Comparison of ENCODE assay signal across 8 cellular contexts in genomic region chr11:47249378-47249715, GRCh38. TPM values are rescaled to one million over a fixed set of nuclear protein-coding genes. Genes with fewer than 3 reads are reported as not detected.
DNase-seq lines count a peak whose midpoint lies in the region; ATAC-seq, FAIRE-seq and TF ChIP-seq lines count a peak whose summit lies in the region.

No MANE protein-coding gene starts in this region.

- no peaks in the 10 kb centered on the region for H3K9me1 ChIP-seq in K562 (ENCODE audit: control insufficient read depth, insufficient read depth, low read length)

- peaks cover 27% of the 10 kb centered on the region; the same call in 2 of the 3 replicates for H3K36me3 ChIP-seq in K562 (ENCODE audit: control insufficient read depth, insufficient read depth, low read length)
- peaks cover 20% of the 10 kb centered on the region for H3K36me3 ChIP-seq in lower lobe of right lung
- H3K36me3 ChIP-seq in transverse colon = peaks cover 0 to 11% (median 4%) of the 10 kb centered on the region in 4 donors

- H3K4me1 Mint-ChIP-seq in activated T-cell treated with anti-CD3 and anti-CD28 coated beads, Interleukin-2, amount 50 U/mL, for 4 hours (ENCODE audit: low read depth) = peaks cover 17% of the 10 kb centered on the region

- POLR2A ChIA-PET in K562 (lab: Yijun Ruan, JAX) = interaction anchor here (1.0 to 10.1 kb wide), 4 partner anchors 9 to 32 kb away, joined by 4 to 110 read pairs (median 19); partner anchors contain the start of gene NR1H3

- H3K4me1 ChIP-seq in K562 (replicated peaks in 1 of 2; ENCODE audit: control insufficient read depth in 2 of 2, insufficient read depth in 2 of 2, low read length in 2 of 2) (peaks cover 16 to 19% of the 10 kb centered on the region in 2 experiments; a peak in 4 of 5 replicates), lower lobe of right lung (peaks cover 44% of the 10 kb centered on the region), transverse colon (peaks cover 22 to 38% (median 25%) of the 10 kb centered on the region in 4 donors)

- TF ChIP-seq CTCF in K562 (IDR thresholded peaks at IDR 0.05 in 2 of 3, conservative IDR thresholded peaks at IDR 0.05 in 1 of 3; ENCODE audit: insufficient read depth in 2 of 3, low read depth in 1 of 3, low read length in 3 of 3) (no peak), lower lobe of right lung (IDR thresholded peaks at IDR 0.05) (no peak), transverse colon (IDR thresholded peaks at IDR 0.05) (no peak)

- TF ChIP-seq POLR2A in K562 (conservative IDR thresholded peaks at IDR 0.05) (no peak), transverse colon (IDR thresholded peaks at IDR 0.05) (no peak)

- H3K27ac ChIP-seq in K562 (ENCODE audit: extremely low read depth, low read depth, low read length) (peak overlapping the region; percentile 96), lower lobe of right lung (peak overlapping the region; percentile 93), transverse colon (peak overlapping the region; percentile 85 to 88 (median 86))

- TF ChIP-seq EP300 in K562 (IDR thresholded peaks at IDR 0.05; ENCODE audit: low read length) (no peak), transverse colon (IDR thresholded peaks at IDR 0.05; ENCODE audit: low read depth) (no peak)

- H3K9me3 ChIP-seq in K562 (replicated peaks; ENCODE audit: control insufficient read depth, insufficient read depth, low read depth, low read length) (no peaks in the 10 kb centered on the region), lower lobe of right lung (no peaks in the 10 kb centered on the region), transverse colon (no peaks in the 10 kb centered on the region)

- DNase-seq in activated T-cell treated with anti-CD3 and anti-CD28 coated beads, Interleukin-2, amount 50 U/mL, for 4 hours = no peak
- DNase-seq in activated T-cell treated with anti-CD3 and anti-CD28 coated beads for 4 hours (no peak), K562 (ENCODE audit: extremely low read depth in 1 of 4, low spot score in 3 of 4) (no peak), lower lobe of right lung (no peak), transverse colon (no peak), COLO829 (ENCODE audit: low spot score) (no peak), HUDEP-2 (lab: John Stamatoyannopoulos, UW; ENCODE audit: unreplicated experiment in 76 of 76) (no peak)

- intact Hi-C loops in K562 (cut with micrococcal nuclease) (loop anchor here (1.0 to 2.0 kb wide), 2 partner anchors 20 to 73 kb away; partner anchors contain the start of gene ARFGAP2), lower lobe of right lung (cut with DNase I) (no loop called here), transverse colon (cut with DNase I; ENCODE audit: low total_unique reads) (no loop called here)

- 13% methylated on average over 3 of the region's 3 CpGs for WGBS in K562 (ENCODE audit: insufficient coverage, low coverage, missing lambda C conversion rate)
- 53% methylated on average over 3 of the region's 3 CpGs; no CpG with 5 or more reads in 1 of the 2 donors for WGBS in transverse colon (ENCODE audit: low coverage in 1 of 2), 2 donors

- no peaks in the 10 kb centered on the region for H3K9me3 Mint-ChIP-seq in activated T-cell treated with anti-CD3 and anti-CD28 coated beads, Interleukin-2, amount 50 U/mL, for 4 hours

- H4K20me1 ChIP-seq in K562 (replicated peaks; ENCODE audit: control insufficient read depth, insufficient read depth, low read length) = no peaks in the 10 kb centered on the region

- peaks cover 4% of the 10 kb centered on the region for H3K36me3 Mint-ChIP-seq in activated T-cell treated with anti-CD3 and anti-CD28 coated beads, Interleukin-2, amount 50 U/mL, for 4 hours (ENCODE audit: insufficient read depth)

- in situ Hi-C loops in K562 (cut with MboI) (no loop called here), transverse colon (cut with MboI; ENCODE audit: low pct_ligation_motif_present in 1 of 4, low pct_unique_long_range_greater_than_20kb in 1 of 4, low sequenced_read_pairs in 3 of 4) (no loop called here)

- no TSS peak for BruUV-seq in K562 (replicated peaks; lab: Mats Ljungman, UMichigan)

- H3K4me2 ChIP-seq in K562 (ENCODE audit: insufficient read depth, low read length) = peak overlapping the region; percentile 100

- H3K9ac ChIP-seq in K562 (ENCODE audit: insufficient read depth in 1 of 2, low read depth in 2 of 2, low read length in 2 of 2) = peak overlapping the region; percentile 97 to 98

- no peak for FAIRE-seq in K562 (lab: Jason Lieb, UNC)

- peak overlapping the region; percentile 97 for H3K4me3 ChIP-seq in K562
- peak overlapping the region; percentile 91 for H3K4me3 ChIP-seq in lower lobe of right lung
- peak overlapping the region; percentile 56 to 85 (median 70) for H3K4me3 ChIP-seq in transverse colon

- peak overlapping the region; percentile 96 for H3K4me3 Mint-ChIP-seq in activated T-cell treated with anti-CD3 and anti-CD28 coated beads, Interleukin-2, amount 50 U/mL, for 4 hours

- CTCF ChIA-PET in K562 (lab: Yijun Ruan, JAX; ENCODE audit: low intra/inter-chr PET ratio) = no interaction called here

- H3K79me2 ChIP-seq in K562 (ENCODE audit: control insufficient read depth, insufficient read depth, low read length) = peaks cover 31% of the 10 kb centered on the region

- H3K27me3 Mint-ChIP-seq in activated T-cell treated with anti-CD3 and anti-CD28 coated beads, Interleukin-2, amount 50 U/mL, for 4 hours (ENCODE audit: low read depth) = no peaks in the 10 kb centered on the region

- H3K27me3 ChIP-seq in K562 (ENCODE audit: control insufficient read depth in 2 of 2, insufficient read depth in 2 of 2, low read length in 2 of 2) (no peaks in the 10 kb centered on the region), lower lobe of right lung (ENCODE audit: low read depth) (no peaks in the 10 kb centered on the region), transverse colon (no peaks in the 10 kb centered on the region)

- no peak for ATAC-seq in activated T-cell treated with anti-CD3 and anti-CD28 coated beads, Interleukin-2, amount 50 U/mL, for 4 hours
- ATAC-seq in K562 = no peak
- no peak for ATAC-seq in lower lobe of right lung
- no peak for ATAC-seq in HG03280 (IDR thresholded peaks at IDR 0.05; ENCODE audit: unreplicated experiment)

- no peak for TF ChIP-seq RAD21 in K562 (CRISPR knock-in tag; conservative IDR thresholded peaks at IDR 0.05 in 1 of 2, IDR thresholded peaks at IDR 0.05 in 1 of 2)

- H2AFZ ChIP-seq in K562 (ENCODE audit: low read depth, low read length) = peak overlapping the region; percentile 100

RNA-seq across cellular contexts. Expression of gene ACP2, which starts 0.7 kb away (rescaled TPM):
- 10 to 100 TPM; 23.5 to 29.3 (median 28.7) TPM for total RNA-seq in activated T-cell treated with anti-CD3 and anti-CD28 coated beads, Interleukin-2, amount 50 U/mL, for 4 hours
- 46.3 and 108 TPM in 2 replicates for total RNA-seq in K562 (2011; cell fraction: chromatin; rRNA removed; ENCODE audit: low replicate concordance)
- total RNA-seq in K562 (2011; cell fraction: nucleolus; rRNA removed) = 76.0 and 80.0 TPM in 2 replicates
- 60.6 and 60.9 TPM in 2 replicates for total RNA-seq in K562 (2011; cell fraction: nucleoplasm; rRNA removed)
- 14.3 and 16.2 TPM in 2 replicates for total RNA-seq in K562 (2014; rRNA removed)
- 7.1 and 8.6 TPM in 2 replicates for total RNA-seq in K562 (2014; rRNA removed; fragmentation: Illumina TruSeq; extraction: Trizol)
- total RNA-seq in K562 (2015; rRNA removed; fragmentation: Illumina TruSeq; extraction: Trizol) = 11.6 and 12.1 TPM in 2 replicates
- 17.8 and 20.0 TPM in 2 replicates for total RNA-seq in K562 (2021)
- 7.0 and 10.4 TPM in 2 replicates for polyA plus RNA-seq in K562 (2011; rRNA removed)
- 8.2 and 13.6 TPM in 2 replicates for polyA plus RNA-seq in K562 (2011; cell fraction: cytosol; rRNA removed)
- polyA plus RNA-seq in K562 (2011; cell fraction: nucleus; rRNA removed) = 27.8 and 55.7 TPM in 2 replicates
- polyA plus RNA-seq in K562 (2012) = 13.9 and 20.7 TPM in 2 replicates
- polyA plus RNA-seq in K562 (2014; fragmentation: Illumina TruSeq; extraction: Trizol) = 14.0 and 19.1 TPM in 2 replicates
- 1 to 10 TPM; 1.9 to 2.2 TPM for polyA plus RNA-seq in K562 (2014; fragmentation: Nextera tagmentation; extraction: Ambion mirVana)
- polyA plus RNA-seq in K562 (2014; rRNA removed) = 12.4 and 14.4 TPM in 2 replicates
- polyA minus RNA-seq in K562 (2011; rRNA and poly(A)+ RNA removed) = 10.9 and 11.2 TPM in 2 replicates
- polyA minus RNA-seq in K562 (2011; cell fraction: cytosol; rRNA and poly(A)+ RNA removed) = 9.5 and 12.3 TPM in 2 replicates
- 25.4 and 26.9 TPM in 2 replicates for polyA minus RNA-seq in K562 (2011; cell fraction: nucleus; rRNA and poly(A)+ RNA removed)
- 33.0 TPM for total RNA-seq in lower lobe of right lung
- total RNA-seq in transverse colon = 100 to 1,000 TPM in 1 of 4 donors, 10 to 100 TPM in 3; 66.3 to 120 (median 88.9) TPM

RNA-seq across cellular contexts. Expression of gene NR1H3, which starts 8.4 kb away (rescaled TPM):
- 10 to 100 TPM in 2 of 3 donors, 1 to 10 TPM in 1; 8.5 to 10.3 (median 10.0) TPM for total RNA-seq in activated T-cell treated with anti-CD3 and anti-CD28 coated beads, Interleukin-2, amount 50 U/mL, for 4 hours
- 39.2 and 75.3 TPM in 2 replicates for total RNA-seq in K562 (2011; cell fraction: chromatin; rRNA removed; ENCODE audit: low replicate concordance)
- 43.6 and 51.5 TPM in 2 replicates for total RNA-seq in K562 (2011; cell fraction: nucleolus; rRNA removed)
- 31.0 and 35.2 TPM in 2 replicates for total RNA-seq in K562 (2011; cell fraction: nucleoplasm; rRNA removed)
- total RNA-seq in K562 (2014; rRNA removed) (11.9 and 16.0 TPM in 2 replicates), K562 (2014; rRNA removed; fragmentation: Illumina TruSeq; extraction: Trizol) (6.6 and 8.2 TPM in 2 replicates), K562 (2015; rRNA removed; fragmentation: Illumina TruSeq; extraction: Trizol) (7.8 and 11.1 TPM in 2 replicates), K562 (2021) (15.9 and 16.5 TPM in 2 replicates), lower lobe of right lung (49.2 TPM), transverse colon (100 to 1,000 TPM in 3 of 4 donors, 10 to 100 TPM in 1; 28.7 to 124 (median 113) TPM)
- polyA plus RNA-seq in K562 (2011; rRNA removed) (26.0 and 31.9 TPM in 2 replicates), K562 (2014; fragmentation: Illumina TruSeq; extraction: Trizol) (12.0 and 15.2 TPM in 2 replicates), K562 (2014; fragmentation: Nextera tagmentation; extraction: Ambion mirVana) (10 to 100 TPM in 1 of 2 experiments, 1 to 10 TPM in 1; 9.8 to 10.4 TPM), K562 (2014; rRNA removed) (17.5 and 18.4 TPM in 2 replicates)
- 38.5 and 38.7 TPM in 2 replicates for polyA plus RNA-seq in K562 (2011; cell fraction: cytosol; rRNA removed)
- polyA plus RNA-seq in K562 (2011; cell fraction: nucleus; rRNA removed) = 66.1 and 82.8 TPM in 2 replicates
- 16.1 and 20.9 TPM in 2 replicates for polyA plus RNA-seq in K562 (2012)
- polyA minus RNA-seq in K562 (2011; rRNA and poly(A)+ RNA removed) = 15.1 and 19.2 TPM in 2 replicates
- 9.9 and 20.8 TPM in 2 replicates for polyA minus RNA-seq in K562 (2011; cell fraction: cytosol; rRNA and poly(A)+ RNA removed)
- 12.8 and 23.2 TPM in 2 replicates for polyA minus RNA-seq in K562 (2011; cell fraction: nucleus; rRNA and poly(A)+ RNA removed)

RNA-seq across cellular contexts. Expression of gene MADD, which starts 20.6 kb away (rescaled TPM):
- 10 to 100 TPM; 51.2 to 55.6 (median 54.5) TPM for total RNA-seq in activated T-cell treated with anti-CD3 and anti-CD28 coated beads, Interleukin-2, amount 50 U/mL, for 4 hours
- 267 and 427 TPM in 2 replicates for total RNA-seq in K562 (2011; cell fraction: chromatin; rRNA removed; ENCODE audit: low replicate concordance)
- total RNA-seq in K562 (2011; cell fraction: nucleolus; rRNA removed) = 135 and 141 TPM in 2 replicates
- total RNA-seq in K562 (2011; cell fraction: nucleoplasm; rRNA removed) = 157 and 178 TPM in 2 replicates
- total RNA-seq in K562 (2014; rRNA removed) (33.6 and 34.4 TPM in 2 replicates), K562 (2014; rRNA removed; fragmentation: Illumina TruSeq; extraction: Trizol) (22.2 and 22.6 TPM in 2 replicates), K562 (2015; rRNA removed; fragmentation: Illumina TruSeq; extraction: Trizol) (28.7 and 34.3 TPM in 2 replicates), K562 (2021) (53.6 and 57.6 TPM in 2 replicates), lower lobe of right lung (53.7 TPM), transverse colon (100 to 1,000 TPM in 1 of 4 donors, 10 to 100 TPM in 3; 64.3 to 285 (median 71.8) TPM)
- polyA plus RNA-seq in K562 (2011; rRNA removed) (37.0 and 54.1 TPM in 2 replicates), K562 (2014; fragmentation: Illumina TruSeq; extraction: Trizol) (41.6 and 41.9 TPM in 2 replicates), K562 (2014; fragmentation: Nextera tagmentation; extraction: Ambion mirVana) (1 to 10 TPM in 1 of 2 experiments, under 1 TPM in 1; 0.68 to 3.2 TPM), K562 (2014; rRNA removed) (43.4 and 47.6 TPM in 2 replicates)
- polyA plus RNA-seq in K562 (2011; cell fraction: cytosol; rRNA removed) = 37.6 and 44.5 TPM in 2 replicates
- 196 and 230 TPM in 2 replicates for polyA plus RNA-seq in K562 (2011; cell fraction: nucleus; rRNA removed)
- polyA plus RNA-seq in K562 (2012) = 39.6 and 44.4 TPM in 2 replicates
- polyA minus RNA-seq in K562 (2011; rRNA and poly(A)+ RNA removed) = 47.0 and 48.6 TPM in 2 replicates
- polyA minus RNA-seq in K562 (2011; cell fraction: cytosol; rRNA and poly(A)+ RNA removed) = 37.4 and 47.8 TPM in 2 replicates
- 52.0 and 80.3 TPM in 2 replicates for polyA minus RNA-seq in K562 (2011; cell fraction: nucleus; rRNA and poly(A)+ RNA removed)

RNA-seq across cellular contexts. Expression of gene DDB2, which starts 34.6 kb away (rescaled TPM):
- 10 to 100 TPM; 76.4 to 95.0 (median 90.2) TPM for total RNA-seq in activated T-cell treated with anti-CD3 and anti-CD28 coated beads, Interleukin-2, amount 50 U/mL, for 4 hours
- total RNA-seq in K562 (2011; cell fraction: chromatin; rRNA removed; ENCODE audit: low replicate concordance) = 56.3 and 66.6 TPM in 2 replicates
- total RNA-seq in K562 (2011; cell fraction: nucleolus; rRNA removed) = 38.7 TPM in 2 replicates
- 45.0 and 46.9 TPM in 2 replicates for total RNA-seq in K562 (2011; cell fraction: nucleoplasm; rRNA removed)
- total RNA-seq in K562 (2014; rRNA removed) = 12.7 and 13.3 TPM in 2 replicates
- 8.7 and 9.0 TPM in 2 replicates for total RNA-seq in K562 (2014; rRNA removed; fragmentation: Illumina TruSeq; extraction: Trizol)
- total RNA-seq in K562 (2015; rRNA removed; fragmentation: Illumina TruSeq; extraction: Trizol) = 10.1 and 10.9 TPM in 2 replicates
- total RNA-seq in K562 (2021) = 9.0 and 10.5 TPM in 2 replicates
- 17.1 and 17.5 TPM in 2 replicates for polyA plus RNA-seq in K562 (2011; rRNA removed)
- polyA plus RNA-seq in K562 (2011; cell fraction: cytosol; rRNA removed) = 12.9 and 16.0 TPM in 2 replicates
- polyA plus RNA-seq in K562 (2011; cell fraction: nucleus; rRNA removed) = 54.5 and 57.5 TPM in 2 replicates
- polyA plus RNA-seq in K562 (2012) = 11.5 and 20.9 TPM in 2 replicates
- polyA plus RNA-seq in K562 (2014; fragmentation: Illumina TruSeq; extraction: Trizol) = 10.1 and 10.4 TPM in 2 replicates
- polyA plus RNA-seq in K562 (2014; fragmentation: Nextera tagmentation; extraction: Ambion mirVana) = 10 to 100 TPM in 1 of 2 experiments, 1 to 10 TPM in 1; 9.0 to 10.3 TPM
- polyA plus RNA-seq in K562 (2014; rRNA removed) = 12.0 and 18.6 TPM in 2 replicates
- 12.9 and 16.8 TPM in 2 replicates for polyA minus RNA-seq in K562 (2011; rRNA and poly(A)+ RNA removed)
- polyA minus RNA-seq in K562 (2011; cell fraction: cytosol; rRNA and poly(A)+ RNA removed) = 5.5 and 8.0 TPM in 2 replicates
- 17.4 and 23.8 TPM in 2 replicates for polyA minus RNA-seq in K562 (2011; cell fraction: nucleus; rRNA and poly(A)+ RNA removed)
- 37.5 TPM for total RNA-seq in lower lobe of right lung
- total RNA-seq in transverse colon = 10 to 100 TPM in 3 of 4 donors, 1 to 10 TPM in 1; 8.6 to 45.4 (median 28.6) TPM
